Comparison of ENCODE assay signal across 3 cellular contexts in genomic region chr6:54179152-54179551, GRCh38.
"Had no signal": no experiment of that assay in that cellular context is flagged by ENCODE, and none has a peak within 500 bp of the region (broad histone marks: within the 10 kb centered on the region; RNA-seq: fewer than 3 reads in every experiment).

No MANE protein-coding gene starts in this region.

- ATAC-seq: GM12878 had no signal

- H3K4me3 ChIP-seq: GM12878 had no signal

- DNase-seq: GDM1, GF-D8 had no signal
